8 cellular contexts compared by ENCODE assay signal in genomic region chr3:185308126-185308754, GRCh38. TPM values are rescaled to one million over a fixed set of nuclear protein-coding genes. Genes with fewer than 3 reads are reported as not detected.
DNase-seq lines count a peak whose midpoint lies in the region; ATAC-seq and TF ChIP-seq lines count a peak whose summit lies in the region.

No MANE protein-coding gene starts in this region.

- H3K56ac ChIP-seq in mesendoderm (ENCODE audit: low read length): no peak overlapping the region

- no peak overlapping the region for H3K27ac Mint-ChIP-seq in central memory CD8-positive, alpha-beta T cell (ENCODE audit: low read depth)
- no peak overlapping the region for H3K27ac Mint-ChIP-seq in type B pancreatic cell

- H3K27me3 ChIP-seq in mesendoderm (ENCODE audit: insufficient read depth, low read length, poor library complexity): no peaks in the 10 kb centered on the region

- no peak overlapping the region for H2BK5ac ChIP-seq in mesendoderm (ENCODE audit: low read length)

- H3K4me1 Mint-ChIP-seq in central memory CD8-positive, alpha-beta T cell: no peaks in the 10 kb centered on the region
- H3K4me1 Mint-ChIP-seq in type B pancreatic cell (ENCODE audit: unreplicated experiment): no peaks in the 10 kb centered on the region

- H2BK15ac ChIP-seq in mesendoderm (replicated peaks; ENCODE audit: low read depth): no peak overlapping the region

- TF ChIP-seq CTCF in 22Rv1 (IDR thresholded peaks at IDR 0.05) (peak; percentile 84), type B pancreatic cell (conservative IDR thresholded peaks at IDR 0.05) (peak; percentile 79)

- H3K4me1 ChIP-seq in mesendoderm (ENCODE audit: control insufficient read depth, low read depth, low read length): no peaks in the 10 kb centered on the region

- peaks cover 6% of the 10 kb centered on the region for H3K9me3 Mint-ChIP-seq in central memory CD8-positive, alpha-beta T cell
- H3K9me3 Mint-ChIP-seq in type B pancreatic cell: peaks cover 11% of the 10 kb centered on the region

- no peak overlapping the region for H2BK120ac ChIP-seq in mesendoderm (ENCODE audit: low read depth, low read length)

- H3K27me3 Mint-ChIP-seq in central memory CD8-positive, alpha-beta T cell: no peaks in the 10 kb centered on the region
- H3K27me3 Mint-ChIP-seq in type B pancreatic cell: no peaks in the 10 kb centered on the region

- H3K9ac ChIP-seq in mesendoderm (ENCODE audit: low read length): no peak overlapping the region

- no peak overlapping the region for H2AK5ac ChIP-seq in mesendoderm (ENCODE audit: low read length)

- no peak overlapping the region for H4K5ac ChIP-seq in mesendoderm (ENCODE audit: low read length)

- no peak overlapping the region for H3K4me3 Mint-ChIP-seq in central memory CD8-positive, alpha-beta T cell
- no peak overlapping the region for H3K4me3 Mint-ChIP-seq in type B pancreatic cell

- no peaks in the 10 kb centered on the region for H3K36me3 ChIP-seq in mesendoderm (ENCODE audit: control insufficient read depth, insufficient read depth, low read length)

- WGBS in mesendoderm (ENCODE audit: extremely low coverage, insufficient coverage, low lambda C conversion rate): no CpG with 5 or more reads among the region's 2 CpGs

- no peak overlapping the region for H3K18ac ChIP-seq in mesendoderm (ENCODE audit: low read length)

- H3K23ac ChIP-seq in mesendoderm (ENCODE audit: low read length): no peak overlapping the region

- ATAC-seq in central memory CD8-positive, alpha-beta T cell (replicated peaks; ENCODE audit: extremely low read depth, poor library complexity, severe bottlenecking): peak; percentile 24

- DNase-seq in GDM1 (lab: John Stamatoyannopoulos, UW): peak; percentile 42
- DNase-seq in M059J (ENCODE audit: low read depth): peak; percentile 48
- DNase-seq in SW480 (ENCODE audit: low spot score): peak; percentile 41
- peak in 1 of 2 donors; percentile 24 for DNase-seq in central memory CD8-positive, alpha-beta T cell (ENCODE audit: low spot score in 2 of 2)
- DNase-seq in mesendoderm: peak; percentile 86
- no peak for DNase-seq in type B pancreatic cell (ENCODE audit: extremely low spot score, unreplicated experiment)
- DNase-seq in DMS79 treated with DMSO at 0.1 percent for 48 hours (lab: John Stamatoyannopoulos, UW): no peak

- no peak overlapping the region for H3K27ac ChIP-seq in 22Rv1
- H3K27ac ChIP-seq in mesendoderm (ENCODE audit: low read depth, low read length): no peak overlapping the region

- H3K4ac ChIP-seq in mesendoderm (ENCODE audit: low read depth, low read length): no peak overlapping the region

- H3K4me3 ChIP-seq in mesendoderm (ENCODE audit: low read length): no peak overlapping the region

- H3K36me3 Mint-ChIP-seq in central memory CD8-positive, alpha-beta T cell (ENCODE audit: insufficient read depth): no peaks in the 10 kb centered on the region
- peaks cover 52% of the 10 kb centered on the region for H3K36me3 Mint-ChIP-seq in type B pancreatic cell

- no peak overlapping the region for H4K8ac ChIP-seq in mesendoderm (ENCODE audit: low read depth, low read length)

- no peaks in the 10 kb centered on the region for H3K79me2 ChIP-seq in mesendoderm (ENCODE audit: control insufficient read depth, insufficient read depth, low read length)

- no peaks in the 10 kb centered on the region for H3K79me1 ChIP-seq in mesendoderm (ENCODE audit: low read length)

- no peak overlapping the region for H3K4me2 ChIP-seq in mesendoderm (ENCODE audit: low read length)

RNA-seq across cellular contexts. Expression of gene EHHADH, which starts 54.4 kb away (rescaled TPM):
- 4.5 and 10.4 TPM in 2 replicates for total RNA-seq in M059J (2014; rRNA removed; shearing (Covaris generic))
- 0.69 TPM for polyA plus RNA-seq in mesendoderm (2013, experiment 1 of 2)
- 0.63 TPM for polyA plus RNA-seq in mesendoderm (2013, experiment 2 of 2)
- total RNA-seq in type B pancreatic cell (ENCODE audit: low replicate concordance): 5.3 and 14.4 TPM in 2 replicates

RNA-seq across cellular contexts. Expression of gene MAP3K13, which starts 54.7 kb away (rescaled TPM):
- total RNA-seq in M059J (2014; rRNA removed; shearing (Covaris generic)): 30.9 and 47.9 TPM in 2 replicates
- polyA plus RNA-seq in mesendoderm (2013, experiment 1 of 2): 33.8 TPM
- polyA plus RNA-seq in mesendoderm (2013, experiment 2 of 2): 32.8 TPM
- 29.1 and 40.4 TPM in 2 replicates for total RNA-seq in type B pancreatic cell (ENCODE audit: low replicate concordance)

Comparison
In these comparisons a context has a peak if more than half of its experiments do, and no peak if none do; other contexts are left out.
1. DNase-seq: peak in GDM1 (single experiment), M059J (single experiment), SW480 (single experiment) and mesendoderm (single experiment); none in type B pancreatic cell (single experiment) and DMS79 treated with DMSO at 0.1 percent for 48 hours (single experiment).